ENCODE assay signal across 8 cellular contexts in the genomic region with DNA sequence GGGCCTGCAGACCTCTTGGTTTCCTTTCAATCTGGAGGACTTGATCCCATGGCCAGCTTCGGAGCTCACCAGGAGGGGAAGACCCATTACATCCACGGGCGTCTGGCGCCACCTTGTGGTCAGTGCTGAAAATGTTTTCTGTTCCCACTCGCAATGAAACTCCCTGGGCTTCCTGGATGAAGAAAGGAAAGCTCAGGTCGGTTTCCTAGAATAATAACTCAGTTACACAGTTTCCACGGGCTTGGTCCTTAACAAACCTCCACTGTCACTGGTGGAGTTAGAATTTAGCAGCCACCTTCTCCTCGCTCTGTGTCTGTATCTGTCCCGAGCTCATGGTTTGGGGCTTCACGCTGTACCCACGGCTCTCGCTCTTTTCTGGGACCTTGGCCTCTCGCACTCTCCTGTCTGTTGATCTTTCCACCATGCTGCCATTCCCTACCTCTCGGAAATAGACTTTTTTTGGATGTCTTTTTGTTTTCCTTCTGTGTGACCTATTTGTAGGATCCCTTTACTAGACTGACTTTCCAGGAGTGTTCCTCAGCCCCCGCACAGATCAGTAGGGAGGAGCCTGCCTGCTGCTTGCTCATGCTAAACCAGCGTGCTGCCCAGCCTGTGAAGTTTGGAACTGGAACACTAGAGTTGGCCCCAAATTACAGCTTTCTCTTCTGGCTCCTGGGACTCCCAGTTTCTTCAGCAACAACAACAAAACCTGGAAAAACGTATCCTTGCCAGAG. TPM values are rescaled to one million over a fixed set of nuclear protein-coding genes. Genes with fewer than 3 reads are reported as not detected.
DNase-seq lines count a peak whose midpoint lies in the region; ATAC-seq and TF ChIP-seq lines count a peak whose summit lies in the region.

No MANE protein-coding gene starts in this region.

- H3K27me3 ChIP-seq in adrenal gland (no peaks in the 10 kb centered on the region), prostate gland (replicated peaks; ENCODE audit: insufficient read depth) (no peaks in the 10 kb centered on the region)

- CTCF ChIA-PET in T-cell (lab: Charles Lee): interaction anchor here (0.5 to 2.9 kb wide), 46 partner anchors 9 to 990 kb away, joined by 3 to 71 read pairs (median 4); a partner anchor contains a TSS

- H3K27me3 Mint-ChIP-seq in T-cell: peaks cover 2 to 3% of the 10 kb centered on the region in 2 donors

- no peaks in the 10 kb centered on the region for H3K36me3 Mint-ChIP-seq in T-cell

- H3K4me3 Mint-ChIP-seq in T-cell: peak overlapping the region; percentile 67 to 80 (median 71)

- H3K4me1 ChIP-seq in adrenal gland (replicated peaks in 1 of 2) (peaks cover 0 to 3% of the 10 kb centered on the region in 2 donors), prostate gland (replicated peaks) (no peaks in the 10 kb centered on the region)

- H3K4me3 ChIP-seq in GM08714 (ENCODE audit: low read length): peak overlapping the region; percentile 48; the same call in 1 of the 2 replicates
- peak overlapping the region in 3 of 4 donors; percentile 6 to 77 (median 40) for H3K4me3 ChIP-seq in adrenal gland
- peak overlapping the region; percentile 23 to 35 for H3K4me3 ChIP-seq in prostate gland

- POLR2A ChIA-PET in T-cell (lab: Charles Lee): interaction anchor here in 1 of 2 donors (0.5 to 0.7 kb wide), 2 partner anchors 260 to 315 kb away, joined by 4 read pairs; no protein-coding TSS in a partner anchor

- H3K4me1 Mint-ChIP-seq in T-cell: peaks cover 7 to 11% (median 10%) of the 10 kb centered on the region in 3 donors

- TF ChIP-seq CTCF in adrenal gland (IDR thresholded peaks at IDR 0.05) (peak; percentile 85 to 98 (median 95)), prostate gland (IDR thresholded peaks at IDR 0.05) (peak; percentile 88 to 98 (median 95))

- TF ChIP-seq POLR2A in adrenal gland (IDR thresholded peaks at IDR 0.05): no peak
- TF ChIP-seq POLR2A in prostate gland (IDR thresholded peaks at IDR 0.05): no peak

- H3K27ac Mint-ChIP-seq in T-cell: no peak overlapping the region

- WGBS in adrenal gland, 4 donors: 4 to 11% (median 5%) methylated on average over 17 of the region's 17 CpGs
- WGBS in prostate gland: 3% methylated on average over 17 of the region's 17 CpGs

- DNase-seq in NCI-H146 (lab: John Stamatoyannopoulos, UW): peak; percentile 89
- peak; percentile 43 to 88 (median 77) for DNase-seq in T-cell
- DNase-seq in adrenal gland: peak; percentile 88 to 97 (median 93)
- peak; percentile 89 for DNase-seq in left cardiac atrium
- peak; percentile 92 for DNase-seq in prostate gland (ENCODE audit: low spot score)
- peak; percentile 93 for DNase-seq in ureter (ENCODE audit: low spot score)

- peak overlapping the region in 4 of 5 donors; percentile 70 to 87 (median 81) for H3K27ac ChIP-seq in adrenal gland
- H3K27ac ChIP-seq in prostate gland: peak overlapping the region; percentile 64 to 65

- H3K36me3 ChIP-seq in adrenal gland (replicated peaks in 1 of 2): no peaks in the 10 kb centered on the region
- H3K36me3 ChIP-seq in prostate gland: no peaks in the 10 kb centered on the region

- H3K9me3 Mint-ChIP-seq in T-cell: no peaks in the 10 kb centered on the region

- intact Hi-C loops in adrenal gland (cut with DNase I): loop anchor here (2.0 to 10.0 kb wide), 5 partner anchors 157 to 939 kb away; a partner anchor contains a TSS
- intact Hi-C loops in left cardiac atrium (cut with DNase I): loop anchor here (5.0 to 10.0 kb wide), 5 partner anchors 197 to 937 kb away; a partner anchor contains a TSS
- intact Hi-C loops in prostate gland (cut with DNase I): loop anchor here (1.0 to 10.0 kb wide), 5 partner anchors 261 to 1049 kb away; a partner anchor contains a TSS

- peak; percentile 81 for ATAC-seq in HG02798 (IDR thresholded peaks at IDR 0.05; ENCODE audit: poor library complexity, unreplicated experiment)
- peak; percentile 81 to 91 (median 87) for ATAC-seq in T-cell (replicated peaks in 1 of 4)
- ATAC-seq in left cardiac atrium: peak; percentile 96

- H3K9me3 ChIP-seq in adrenal gland (replicated peaks in 1 of 3) (no peaks in the 10 kb centered on the region), prostate gland (no peaks in the 10 kb centered on the region)

RNA-seq across cellular contexts. Expression of a gene that starts 56.3 kb away (rescaled TPM):
- total RNA-seq in T-cell (1 to 10 TPM; 1.8 to 3.8 (median 2.2) TPM), adrenal gland (1 to 10 TPM in 2 of 8 donors, under 1 TPM in 5, not detected in 1; 0.12 to 1.3 (median 0.28) TPM), left cardiac atrium (under 1 TPM; 0.88 to 0.89 TPM), prostate gland (1 to 10 TPM in 1 of 2 donors, under 1 TPM in 1; 0.14 to 2.5 TPM), ureter (4.3 TPM)
- polyA plus RNA-seq in adrenal gland: 1 to 10 TPM; 1.1 to 1.7 (median 1.2) TPM

Comparison
In these comparisons a context has a peak if more than half of its experiments do, and no peak if none do; other contexts are left out.
1. Peak in every context shown above with its lines: DNase-seq, ATAC-seq, H3K4me3 ChIP-seq and H3K27ac ChIP-seq.